In genomic region chr7:40551685-40552576, GRCh38 we compare ENCODE assay signal across 1 cellular context.
TF ChIP-seq lines count a peak whose summit lies in the region.

No MANE protein-coding gene starts in this region.

TF ChIP-seq in K562, 482 proteins besides CTCF, POLR2A, EP300 and RAD21 (continued from another document and continues in another):
- TF ChIP-seq MTA2 (IDR thresholded peaks at IDR 0.05; ENCODE audit: low read depth), result no peak
- TF ChIP-seq NR2F6 (CRISPR knock-in tag; IDR thresholded peaks at IDR 0.05), result no peak
- no peak for TF ChIP-seq GTF2E2 (tag; IDR thresholded peaks at IDR 0.05)
- TF ChIP-seq SLC30A9 (CRISPR knock-in tag; IDR thresholded peaks at IDR 0.05), result no peak
- TF ChIP-seq BMI1 (IDR thresholded peaks at IDR 0.05; ENCODE audit: low read length), result no peak
- TF ChIP-seq STAT6 (CRISPR knock-in tag; IDR thresholded peaks at IDR 0.05), result no peak
- no peak for TF ChIP-seq ZNF707 (CRISPR knock-in tag; conservative IDR thresholded peaks at IDR 0.05)
- TF ChIP-seq JUND (IDR thresholded peaks at IDR 0.05; ENCODE audit: borderline replicate concordance, low read depth, low read length), result peak; percentile 14; the same call in 1 of the 2 replicates
- no peak; the same call in 2 of the 3 replicates for TF ChIP-seq JUND (tag; IDR thresholded peaks at IDR 0.05; ENCODE audit: borderline replicate concordance, low read depth, low read length)
- TF ChIP-seq ZNF766 (CRISPR knock-in tag; conservative IDR thresholded peaks at IDR 0.05), result 0 out of 2 replicates have a peak, but pooled peaks have one; percentile 10
- TF ChIP-seq PHB (CRISPR knock-in tag; IDR thresholded peaks at IDR 0.05), result no peak
- TF ChIP-seq ZBTB40 (IDR thresholded peaks at IDR 0.05), result no peak
- TF ChIP-seq ZBTB40 (CRISPR knock-in tag; IDR thresholded peaks at IDR 0.05), result no peak
- TF ChIP-seq FOXJ2 (tag; IDR thresholded peaks at IDR 0.05), result no peak
- no peak for TF ChIP-seq SMARCC2 (IDR thresholded peaks at IDR 0.05; ENCODE audit: low read depth)
- TF ChIP-seq NR4A1 (CRISPR knock-in tag; IDR thresholded peaks at IDR 0.05), result no peak
- no peak for TF ChIP-seq NR4A1 (tag; IDR thresholded peaks at IDR 0.05)
- TF ChIP-seq ZFP91 (CRISPR knock-in tag; IDR thresholded peaks at IDR 0.05), result no peak
- TF ChIP-seq L3MBTL2 (IDR thresholded peaks at IDR 0.05), result no peak
- no peak for TF ChIP-seq ZFP1 (CRISPR knock-in tag; IDR thresholded peaks at IDR 0.05)
- 0 out of 2 replicates have a peak, but pooled peaks have one; percentile 9 for TF ChIP-seq CBFA2T2 (conservative IDR thresholded peaks at IDR 0.05)
- no peak for TF ChIP-seq PHF8 (IDR thresholded peaks at IDR 0.05; ENCODE audit: borderline replicate concordance, low read length)
- no peak for TF ChIP-seq TARDBP (IDR thresholded peaks at IDR 0.05)
- TF ChIP-seq ZBTB1 (CRISPR knock-in tag; IDR thresholded peaks at IDR 0.05; ENCODE audit: borderline replicate concordance, low read depth), result no peak
- TF ChIP-seq STAG1 (CRISPR knock-in tag; IDR thresholded peaks at IDR 0.05; ENCODE audit: borderline replicate concordance), result no peak
- no peak for TF ChIP-seq THRA (IDR thresholded peaks at IDR 0.05)
- no peak for TF ChIP-seq ETS1 (conservative IDR thresholded peaks at IDR 0.05; ENCODE audit: control insufficient read depth, low read depth, low read length)
- TF ChIP-seq SPI1 (IDR thresholded peaks at IDR 0.05; ENCODE audit: borderline replicate concordance, low read depth, low read length), result no peak
- TF ChIP-seq CHCHD3 (CRISPR knock-in tag; IDR thresholded peaks at IDR 0.05), result no peak
- TF ChIP-seq ZNF121 (CRISPR knock-in tag; conservative IDR thresholded peaks at IDR 0.05), result no peak
- TF ChIP-seq XRCC5 (IDR thresholded peaks at IDR 0.05; ENCODE audit: low read depth, low read length), result no peak
- no peak for TF ChIP-seq MBD2 (IDR thresholded peaks at IDR 0.05; ENCODE audit: borderline replicate concordance, low read depth)
- TF ChIP-seq BCLAF1 (IDR thresholded peaks at IDR 0.05; ENCODE audit: borderline replicate concordance in 1 of 2, control insufficient read depth in 1 of 2, low read depth in 2 of 2, low read length in 1 of 2), result no peak
- TF ChIP-seq ZNF277 (CRISPR knock-in tag; IDR thresholded peaks at IDR 0.05; ENCODE audit: borderline replicate concordance), result no peak
- TF ChIP-seq ZBTB49 (CRISPR knock-in tag; IDR thresholded peaks at IDR 0.05; ENCODE audit: borderline replicate concordance), result no peak
- TF ChIP-seq ZNF197 (CRISPR knock-in tag; IDR thresholded peaks at IDR 0.05; ENCODE audit: low read depth), result no peak
- TF ChIP-seq BRD9 (IDR thresholded peaks at IDR 0.05; ENCODE audit: low read depth, partially characterized antibody), result no peak
- TF ChIP-seq POLR3G (IDR thresholded peaks at IDR 0.05; ENCODE audit: extremely low read depth, insufficient read length, insufficient replicate concordance), result no peak
